In genomic region chr7:149825567-149826343, GRCh38 we compare ENCODE assay signal across 20 cellular contexts. TPM values are rescaled to one million over a fixed set of nuclear protein-coding genes. Genes with fewer than 3 reads are reported as not detected.
A peak's percentile ranks its signal among the peaks of the same experiment; 100 is the strongest.
DNase-seq lines count a peak whose midpoint lies in the region; ATAC-seq, FAIRE-seq and TF ChIP-seq lines count a peak whose summit lies in the region.
"Had no signal": no experiment of that assay in that cellular context is flagged by ENCODE, and none has a peak within 500 bp of the region (broad histone marks: within the 10 kb centered on the region; RNA-seq: fewer than 3 reads in every experiment).

No MANE protein-coding gene starts in this region.

- no peaks in the 10 kb centered on the region for H3K36me3 Mint-ChIP-seq in naive thymus-derived CD8-positive, alpha-beta T cell

- no peaks in the 10 kb centered on the region for H3K79me2 ChIP-seq in mammary epithelial cell (ENCODE audit: insufficient read depth, low read length)

- POLR2A ChIA-PET in naive thymus-derived CD8-positive, alpha-beta T cell (lab: Charles Lee): interaction anchor here (1.1 kb wide), 1 partner anchor 12 kb away, joined by 4 read pairs; the partner anchor contains the start of gene ZNF862

- H3K4me3 Mint-ChIP-seq in naive thymus-derived CD8-positive, alpha-beta T cell: no peak overlapping the region
- H3K4me3 Mint-ChIP-seq: IgD-negative memory B cell had no signal

- H3K9ac ChIP-seq in kidney (ENCODE audit: low read length in 2 of 2): no peak overlapping the region
- no peak overlapping the region for H3K9ac ChIP-seq in mammary epithelial cell (ENCODE audit: insufficient read depth, low read length)

- H3K9me3 ChIP-seq in kidney (ENCODE audit: control insufficient read depth in 1 of 2, low read length in 2 of 2): no peaks in the 10 kb centered on the region
- H3K9me3 ChIP-seq in psoas muscle: no peaks in the 10 kb centered on the region
- no peaks in the 10 kb centered on the region for H3K9me3 ChIP-seq in mammary epithelial cell (replicated peaks; ENCODE audit: insufficient read depth, low read length)

- in situ Hi-C loops in mammary epithelial cell (cut with MboI; ENCODE audit: low sequenced_read_pairs in 2 of 2): no loop called here

- H4K20me1 ChIP-seq in mammary epithelial cell (ENCODE audit: insufficient read depth, low read length): no peaks in the 10 kb centered on the region

- CTCF ChIA-PET in mammary epithelial cell (lab: Charles Lee; ENCODE audit: low non-redundant PET): no interaction called here

- H3K4me3 ChIP-seq in kidney (ENCODE audit: low read length in 2 of 2): no peak overlapping the region
- no peak overlapping the region for H3K4me3 ChIP-seq in psoas muscle
- no peak overlapping the region for H3K4me3 ChIP-seq in mammary epithelial cell (replicated peaks in 1 of 3; ENCODE audit: insufficient read depth in 1 of 3, low read depth in 2 of 3, low read length in 3 of 3)
- H3K4me3 ChIP-seq: PC-9 had no signal

- DNase-seq in NCI-H146 (lab: John Stamatoyannopoulos, UW) (peak; percentile 43), NCI-H146 treated with DMSO at 0.1 percent for 48 hours (lab: John Stamatoyannopoulos, UW; ENCODE audit: unreplicated experiment) (no peak), D341Med (ENCODE audit: low spot score) (peak; percentile 32), kidney (peak; percentile 64), psoas muscle (peak; percentile 12 to 59), mammary epithelial cell (no peak)
- DNase-seq in naive thymus-derived CD8-positive, alpha-beta T cell: no peak
- no peak for DNase-seq in stimulated activated naive CD4-positive, alpha-beta T cell treated with Interleukin-2 at 50 U/mL for 16 hours (lab: John Stamatoyannopoulos, UW)
- DNase-seq: C1 segment of cervical spinal cord, COR-L47, MV-4-11, NCI-H1436 treated with DMSO at 0.1 percent for 48 hours, NCI-H2107, NCI-H226, NCI-H526 treated with DMSO at 0.1 percent for 48 hours, SHP77 had no signal

- H3K4me1 ChIP-seq in kidney (ENCODE audit: control insufficient read depth in 1 of 2, insufficient read depth in 1 of 2, low read depth in 1 of 2, low read length in 2 of 2) (no peaks in the 10 kb centered on the region), psoas muscle (no peaks in the 10 kb centered on the region), mammary epithelial cell (ENCODE audit: insufficient read depth, low read length) (no peaks in the 10 kb centered on the region)

- H3K27ac Mint-ChIP-seq in naive thymus-derived CD8-positive, alpha-beta T cell: peak overlapping the region in 1 of 10 donors; percentile 37
- H3K27ac Mint-ChIP-seq: IgD-negative memory B cell had no signal

- H3K36me3 ChIP-seq in kidney (ENCODE audit: control insufficient read depth in 1 of 2, insufficient read depth in 2 of 2, low read length in 2 of 2): no peaks in the 10 kb centered on the region
- H3K36me3 ChIP-seq in psoas muscle (ENCODE audit: insufficient read depth in 1 of 2, low read depth in 1 of 2): no peaks in the 10 kb centered on the region
- no peaks in the 10 kb centered on the region for H3K36me3 ChIP-seq in mammary epithelial cell (ENCODE audit: insufficient read depth, low read length)

- H3K27me3 Mint-ChIP-seq in naive thymus-derived CD8-positive, alpha-beta T cell: peaks cover 0 to 4% (median 0%) of the 10 kb centered on the region in 5 donors

- dilution Hi-C loops in mammary epithelial cell (cut with HindIII; ENCODE audit: low sequenced_read_pairs): no loop called here

- peak; percentile 4 to 71 (median 64) for ATAC-seq in psoas muscle
- no peak for ATAC-seq in naive thymus-derived CD8-positive, alpha-beta T cell
- ATAC-seq: HCT116 had no signal

- no peak for TF ChIP-seq CTCF in kidney (IDR thresholded peaks at IDR 0.05; ENCODE audit: borderline replicate concordance, extremely low read depth, insufficient read depth)
- TF ChIP-seq CTCF in psoas muscle (IDR thresholded peaks at IDR 0.05): no peak
- TF ChIP-seq CTCF in mammary epithelial cell (conservative IDR thresholded peaks at IDR 0.05 in 1 of 2, IDR thresholded peaks at IDR 0.05 in 1 of 2; ENCODE audit: extremely low read depth in 1 of 2, insufficient read depth in 1 of 2, low read depth in 1 of 2, low read length in 2 of 2): no peak

- H3K9me3 Mint-ChIP-seq in naive thymus-derived CD8-positive, alpha-beta T cell: no peaks in the 10 kb centered on the region
- H3K9me3 Mint-ChIP-seq: IgD-negative memory B cell had no signal

- H3K27me3 ChIP-seq in psoas muscle (ENCODE audit: insufficient read depth in 3 of 3, low read length in 2 of 3): no peaks in the 10 kb centered on the region
- no peaks in the 10 kb centered on the region for H3K27me3 ChIP-seq in mammary epithelial cell (ENCODE audit: insufficient read depth, low read length)

- H3K4me2 ChIP-seq in mammary epithelial cell (ENCODE audit: insufficient read depth, low read depth, low read length): no peak overlapping the region
- H3K4me2 ChIP-seq: PC-9 had no signal

- H3K4me1 Mint-ChIP-seq in naive thymus-derived CD8-positive, alpha-beta T cell: peaks cover 0 to 20% (median 11%) of the 10 kb centered on the region in 4 donors

- FAIRE-seq in kidney (lab: Jason Lieb, UNC): no peak
- FAIRE-seq: G401.6 had no signal

- BruUV-seq in mammary epithelial cell (replicated peaks; lab: Mats Ljungman, UMichigan): no TSS peak

- intact Hi-C loops in kidney (cut with DNase I) (no loop called here), psoas muscle (cut with DNase I) (no loop called here), mammary epithelial cell (cut with micrococcal nuclease) (no loop called here)

- H3K27ac ChIP-seq in kidney (ENCODE audit: low read depth in 2 of 2, low read length in 2 of 2) (no peak overlapping the region), psoas muscle (no peak overlapping the region), mammary epithelial cell (ENCODE audit: insufficient read depth, low read depth, low read length) (no peak overlapping the region)
- H3K27ac ChIP-seq: PC-9 had no signal

- H2AFZ ChIP-seq in mammary epithelial cell (ENCODE audit: low read depth, low read length): no peak overlapping the region
- H2AFZ ChIP-seq: PC-9 had no signal

- WGBS in psoas muscle, 3 donors: 39 to 61% (median 48%) methylated on average over 19 of the region's 19 CpGs
- 63% methylated on average over 10 of the region's 19 CpGs for WGBS in mammary epithelial cell (ENCODE audit: low coverage, missing lambda C conversion rate)

RNA-seq across cellular contexts. Expression of gene ZNF862, which starts 12.4 kb away (rescaled TPM):
- 29.1 TPM for total RNA-seq in kidney
- 5.7 TPM for polyA plus RNA-seq in kidney (ENCODE audit: insufficient read depth, low read depth, low replicate concordance)
- 1 to 10 TPM; 5.3 to 7.8 (median 6.7) TPM for total RNA-seq in psoas muscle
- 1 to 10 TPM; 1.4 to 3.6 (median 1.9) TPM for polyA plus RNA-seq in psoas muscle
- 10 to 100 TPM; 82.9 to 88.4 TPM for total RNA-seq in naive thymus-derived CD8-positive, alpha-beta T cell
- polyA plus RNA-seq in naive thymus-derived CD8-positive, alpha-beta T cell: 10 to 100 TPM in 1 of 3 donors, 1 to 10 TPM in 2; 6.1 to 10.6 (median 9.6) TPM
- 10 to 100 TPM in 1 of 2 donors, 1 to 10 TPM in 1; 9.7 to 10.5 TPM for total RNA-seq in mammary epithelial cell
- 4.6 TPM for polyA plus RNA-seq in mammary epithelial cell
- polyA minus RNA-seq in mammary epithelial cell: 1.2 TPM

RNA-seq across cellular contexts. Expression of gene ATP6V0E2, which starts 48.0 kb away (rescaled TPM):
- total RNA-seq in kidney (19.8 TPM), psoas muscle (10 to 100 TPM in 2 of 4 donors, 1 to 10 TPM in 2; 3.7 to 12.8 (median 9.3) TPM), mammary epithelial cell (10 to 100 TPM in 1 of 2 donors, 1 to 10 TPM in 1; 4.4 to 12.5 TPM)
- polyA plus RNA-seq in kidney (ENCODE audit: insufficient read depth, low read depth, low replicate concordance) (138 TPM), psoas muscle (10 to 100 TPM; 11.3 to 11.7 (median 11.5) TPM), mammary epithelial cell (3.0 TPM)
- 10 to 100 TPM; 81.7 to 90.5 TPM for total RNA-seq in naive thymus-derived CD8-positive, alpha-beta T cell
- 100 to 1,000 TPM; 209 to 253 (median 246) TPM for polyA plus RNA-seq in naive thymus-derived CD8-positive, alpha-beta T cell
- 11.3 TPM for polyA minus RNA-seq in mammary epithelial cell

RNA-seq across cellular contexts. Expression of gene ZNF467, which starts 52.4 kb away (rescaled TPM):
- total RNA-seq in kidney: 24.5 TPM
- 15.0 TPM for polyA plus RNA-seq in kidney (ENCODE audit: insufficient read depth, low read depth, low replicate concordance)
- 1 to 10 TPM; 1.7 to 2.8 (median 2.3) TPM for total RNA-seq in psoas muscle
- 1 to 10 TPM in 2 of 3 donors, under 1 TPM in 1; 0.87 to 1.3 (median 1.2) TPM for polyA plus RNA-seq in psoas muscle
- 1 to 10 TPM in 1 of 2 experiments, under 1 TPM in 1; 0.88 to 2.0 TPM for total RNA-seq in naive thymus-derived CD8-positive, alpha-beta T cell
- polyA plus RNA-seq in naive thymus-derived CD8-positive, alpha-beta T cell: 1 to 10 TPM; 2.4 to 4.8 (median 4.4) TPM
- 1 to 10 TPM in 1 of 2 donors, under 1 TPM in 1; 0.17 to 4.0 TPM for total RNA-seq in mammary epithelial cell
- polyA plus RNA-seq in mammary epithelial cell: 0.28 TPM
- not detected for polyA minus RNA-seq in mammary epithelial cell
- polyA plus RNA-seq: IgD-negative memory B cell had no signal

Comparison
In these comparisons a context has a peak if more than half of its experiments do, and no peak if none do; other contexts are left out.
1. DNase-seq: peak in NCI-H146 (single experiment), D341Med (single experiment), kidney (single experiment) and psoas muscle (2 of 2); none in NCI-H146 treated with DMSO at 0.1 percent for 48 hours (single experiment), naive thymus-derived CD8-positive, alpha-beta T cell (0 of 10), stimulated activated naive CD4-positive, alpha-beta T cell treated with Interleukin-2 at 50 U/mL for 16 hours (single experiment) and mammary epithelial cell (single experiment).
2. ATAC-seq: peak in psoas muscle (4 of 4); none in naive thymus-derived CD8-positive, alpha-beta T cell (0 of 2).